29 cellular contexts compared by ENCODE assay signal in genomic region chr4:141077611-141078225, GRCh38. TPM values are rescaled to one million over a fixed set of nuclear protein-coding genes. Genes with fewer than 3 reads are reported as not detected.
A peak's percentile ranks its signal among the peaks of the same experiment; 100 is the strongest.
DNase-seq lines count a peak whose midpoint lies in the region; TF ChIP-seq lines count a peak whose summit lies in the region.
"Had no signal": no experiment of that assay in that cellular context is flagged by ENCODE, and none has a peak within 500 bp of the region (broad histone marks: within the 10 kb centered on the region; RNA-seq: fewer than 3 reads in every experiment).

No MANE protein-coding gene starts in this region.

- H3K4me3 Mint-ChIP-seq in neural progenitor cell, result no peak overlapping the region
- H3K4me3 Mint-ChIP-seq in activated CD4-positive, alpha-beta memory T cell treated with anti-CD3 and anti-CD28 coated beads for 36 hours, result no peak overlapping the region
- H3K4me3 Mint-ChIP-seq: activated CD8-positive, alpha-beta memory T cell treated with anti-CD3 and anti-CD28 coated beads, Interleukin-2, amount 10 ng/mL, durations not matched to agents 7 days and 5 days; CD4-positive, alpha-beta T cell; effector memory CD8-positive, alpha-beta T cell; immature natural killer cell; stimulated activated naive CD8-positive, alpha-beta T cell treated with anti-CD3 and anti-CD28 coated beads, Interleukin-15, Interleukin-2, amounts not matched to agents 100 ng/mL and 50 ng/mL, for 24 hours had no signal

- no peaks in the 10 kb centered on the region for H4K20me1 ChIP-seq in neural progenitor cell (ENCODE audit: low read depth)

- DNase-seq in DMS 273 (lab: John Stamatoyannopoulos, UW; ENCODE audit: unreplicated experiment) (peak; percentile 19), DMS 273 treated with DMSO at 0.1 percent for 48 hours (lab: John Stamatoyannopoulos, UW) (no peak), NCI-H1105 (lab: John Stamatoyannopoulos, UW) (peak; percentile 0), adipocyte (ENCODE audit: low read depth) (peak; percentile 41), neural progenitor cell (ENCODE audit: low spot score) (no peak), NCI-H2029 treated with DMSO at 0.1 percent for 48 hours (lab: John Stamatoyannopoulos, UW) (no peak)
- no peak for DNase-seq in stimulated activated naive CD4-positive, alpha-beta T cell (lab: John Stamatoyannopoulos, UW)
- no peak for DNase-seq in activated CD4-positive, alpha-beta memory T cell treated with anti-CD3 and anti-CD28 coated beads for 36 hours
- DNase-seq: activated CD4-positive, alpha-beta T cell treated with anti-CD3 and anti-CD28 coated beads, Interleukin-2, amount 50 U/mL, for 1 hour; activated CD8-positive, alpha-beta memory T cell treated with anti-CD3 and anti-CD28 coated beads, Interleukin-2, amount 10 ng/mL, durations not matched to agents 7 days and 5 days; activated naive CD4-positive, alpha-beta T cell; activated T-cell treated with anti-CD3 and anti-CD28 coated beads, Interleukin-2, amount 50 U/mL, for 48 hours; body of pancreas; CD4-positive, alpha-beta T cell; effector memory CD8-positive, alpha-beta T cell; erythroblast; immature natural killer cell; Kasumi-1; mesenchymal stem cell; MV-4-11; NCI-H2029; PC-9; psoas muscle; SIG-M5; SW 1271; T1000 had no signal

- H3F3A ChIP-seq in neural progenitor cell (ENCODE audit: low read depth), result no peaks in the 10 kb centered on the region

- no peaks in the 10 kb centered on the region for H3K27me3 ChIP-seq in adipocyte (replicated peaks; ENCODE audit: control insufficient read depth, insufficient read depth, low read length)
- H3K27me3 ChIP-seq in neural progenitor cell, result no peaks in the 10 kb centered on the region
- H3K27me3 ChIP-seq: body of pancreas, vagina had no signal

- H3K27ac Mint-ChIP-seq in neural progenitor cell, result no peak overlapping the region
- no peak overlapping the region for H3K27ac Mint-ChIP-seq in activated CD4-positive, alpha-beta memory T cell treated with anti-CD3 and anti-CD28 coated beads for 36 hours
- H3K27ac Mint-ChIP-seq: activated CD8-positive, alpha-beta memory T cell treated with anti-CD3 and anti-CD28 coated beads, Interleukin-2, amount 10 ng/mL, durations not matched to agents 7 days and 5 days; CD4-positive, alpha-beta T cell; effector memory CD8-positive, alpha-beta T cell; immature natural killer cell; stimulated activated naive CD8-positive, alpha-beta T cell treated with anti-CD3 and anti-CD28 coated beads, Interleukin-15, Interleukin-2, amounts not matched to agents 100 ng/mL and 50 ng/mL, for 24 hours had no signal

- CTCF ChIA-PET in activated CD4-positive, alpha-beta memory T cell treated with anti-CD3 and anti-CD28 coated beads for 36 hours (lab: Charles Lee), result no interaction called here

- no peak overlapping the region for H3K27ac ChIP-seq in neural progenitor cell
- H3K27ac ChIP-seq: 22Rv1, body of pancreas, PC-9, psoas muscle, vagina had no signal

- H3K36me3 ChIP-seq in adipocyte (ENCODE audit: control insufficient read depth, insufficient read depth, low read length, severe bottlenecking) (no peaks in the 10 kb centered on the region), neural progenitor cell (no peaks in the 10 kb centered on the region)
- H3K36me3 ChIP-seq: vagina had no signal

- H3K27me3 Mint-ChIP-seq in neural progenitor cell (ENCODE audit: insufficient read depth, low read depth), result peaks cover 2% of the 10 kb centered on the region
- H3K27me3 Mint-ChIP-seq in activated CD4-positive, alpha-beta memory T cell treated with anti-CD3 and anti-CD28 coated beads for 36 hours, result no peaks in the 10 kb centered on the region
- H3K27me3 Mint-ChIP-seq: activated CD8-positive, alpha-beta memory T cell treated with anti-CD3 and anti-CD28 coated beads, Interleukin-2, amount 10 ng/mL, durations not matched to agents 7 days and 5 days; CD4-positive, alpha-beta T cell; effector memory CD8-positive, alpha-beta T cell; stimulated activated naive CD8-positive, alpha-beta T cell treated with anti-CD3 and anti-CD28 coated beads, Interleukin-15, Interleukin-2, amounts not matched to agents 100 ng/mL and 50 ng/mL, for 24 hours had no signal

- H3K4me3 ChIP-seq in adipocyte (ENCODE audit: low read length) (no peak overlapping the region), neural progenitor cell (no peak overlapping the region)
- H3K4me3 ChIP-seq: body of pancreas, PC-9, psoas muscle, vagina had no signal

- H3K4me1 ChIP-seq in adipocyte (ENCODE audit: control insufficient read depth, insufficient read depth, low read length) (peaks cover 36% of the 10 kb centered on the region), neural progenitor cell (no peaks in the 10 kb centered on the region)
- H3K4me1 ChIP-seq: body of pancreas had no signal

- POLR2A ChIA-PET in activated CD4-positive, alpha-beta memory T cell treated with anti-CD3 and anti-CD28 coated beads for 36 hours (lab: Charles Lee), result no interaction called here

- H3K4me1 Mint-ChIP-seq in neural progenitor cell, result no peaks in the 10 kb centered on the region
- H3K4me1 Mint-ChIP-seq in activated CD4-positive, alpha-beta memory T cell treated with anti-CD3 and anti-CD28 coated beads for 36 hours (ENCODE audit: low read depth), result no peaks in the 10 kb centered on the region
- H3K4me1 Mint-ChIP-seq: activated CD8-positive, alpha-beta memory T cell treated with anti-CD3 and anti-CD28 coated beads, Interleukin-2, amount 10 ng/mL, durations not matched to agents 7 days and 5 days; immature natural killer cell had no signal

- no peaks in the 10 kb centered on the region for H3K9me3 Mint-ChIP-seq in neural progenitor cell
- H3K9me3 Mint-ChIP-seq in activated CD4-positive, alpha-beta memory T cell treated with anti-CD3 and anti-CD28 coated beads for 36 hours, result no peaks in the 10 kb centered on the region
- H3K9me3 Mint-ChIP-seq: CD4-positive, alpha-beta T cell; stimulated activated naive CD8-positive, alpha-beta T cell treated with anti-CD3 and anti-CD28 coated beads, Interleukin-15, Interleukin-2, amounts not matched to agents 100 ng/mL and 50 ng/mL, for 24 hours had no signal

- no peaks in the 10 kb centered on the region for H3K36me3 Mint-ChIP-seq in neural progenitor cell
- H3K36me3 Mint-ChIP-seq in activated CD4-positive, alpha-beta memory T cell treated with anti-CD3 and anti-CD28 coated beads for 36 hours, result no peaks in the 10 kb centered on the region
- H3K36me3 Mint-ChIP-seq: activated CD8-positive, alpha-beta memory T cell treated with anti-CD3 and anti-CD28 coated beads, Interleukin-2, amount 10 ng/mL, durations not matched to agents 7 days and 5 days; immature natural killer cell had no signal

- no peaks in the 10 kb centered on the region for H3K79me2 ChIP-seq in neural progenitor cell (ENCODE audit: low read depth)

- H3K9me3 ChIP-seq in adipocyte (ENCODE audit: control insufficient read depth, low read length) (no peaks in the 10 kb centered on the region), neural progenitor cell (ENCODE audit: low read depth) (no peaks in the 10 kb centered on the region)
- H3K9me3 ChIP-seq: body of pancreas, psoas muscle, vagina had no signal

- peak overlapping the region; percentile 23 for H2AFZ ChIP-seq in neural progenitor cell (replicated peaks)
- H2AFZ ChIP-seq: PC-9 had no signal

- no peak for TF ChIP-seq CTCF in neural progenitor cell (IDR thresholded peaks at IDR 0.05)

- intact Hi-C loops in activated CD4-positive, alpha-beta memory T cell treated with anti-CD3 and anti-CD28 coated beads for 36 hours (cut with micrococcal nuclease), result no loop called here

- H3K4me2 ChIP-seq in neural progenitor cell, result no peak overlapping the region
- H3K4me2 ChIP-seq: PC-9 had no signal

- H3K9ac ChIP-seq in adipocyte (ENCODE audit: low read length), result no peak overlapping the region
- no peak overlapping the region for H3K9ac ChIP-seq in neural progenitor cell

RNA-seq across cellular contexts. Expression of gene RNF150, which starts 55.6 kb away (rescaled TPM):
- total RNA-seq in neural progenitor cell (ENCODE audit: low replicate concordance), result 1.4 and 2.6 TPM in 2 replicates
- not detected for total RNA-seq in activated CD4-positive, alpha-beta memory T cell treated with anti-CD3 and anti-CD28 coated beads for 36 hours
- total RNA-seq: CD4-positive, alpha-beta T cell had no signal

Comparison
In these comparisons a context has a peak if more than half of its experiments do, and no peak if none do; other contexts are left out.
1. DNase-seq: peak in DMS 273 (single experiment), NCI-H1105 (single experiment) and adipocyte (single experiment); none in DMS 273 treated with DMSO at 0.1 percent for 48 hours (single experiment), neural progenitor cell (single experiment), stimulated activated naive CD4-positive, alpha-beta T cell (0 of 6), NCI-H2029 treated with DMSO at 0.1 percent for 48 hours (single experiment) and activated CD4-positive, alpha-beta memory T cell treated with anti-CD3 and anti-CD28 coated beads for 36 hours (single experiment).